ENCODE assay signal across 1 cellular context in genomic region chr17:38885044-38885727, GRCh38.
A peak's percentile ranks its signal among the peaks of the same experiment; 100 is the strongest.
TF ChIP-seq lines count a peak whose summit lies in the region.

No MANE protein-coding gene starts in this region.

TF ChIP-seq in HepG2, 621 proteins besides CTCF, POLR2A, EP300 and RAD21 (continues in another document):
- no peak for TF ChIP-seq DNMT3B (CRISPR knock-in tag; conservative IDR thresholded peaks at IDR 0.05)
- TF ChIP-seq ZNF549 (CRISPR knock-in tag; IDR thresholded peaks at IDR 0.05): no peak
- TF ChIP-seq IKZF1 (IDR thresholded peaks at IDR 0.05): no peak
- no peak for TF ChIP-seq TCF7L2 (IDR thresholded peaks at IDR 0.05; ENCODE audit: low read depth, low read length)
- TF ChIP-seq CHCHD3 (CRISPR knock-in tag; IDR thresholded peaks at IDR 0.05): no peak
- TF ChIP-seq ZNF333 (CRISPR knock-in tag; IDR thresholded peaks at IDR 0.05; ENCODE audit: borderline replicate concordance): no peak
- TF ChIP-seq HMG20A (CRISPR knock-in tag; IDR thresholded peaks at IDR 0.05; ENCODE audit: borderline replicate concordance): no peak
- no peak for TF ChIP-seq PRDM15 (CRISPR knock-in tag; IDR thresholded peaks at IDR 0.05)
- no peak for TF ChIP-seq GABPA (IDR thresholded peaks at IDR 0.05; ENCODE audit: low read depth, low read length)
- no peak for TF ChIP-seq GABPA (CRISPR knock-in tag; IDR thresholded peaks at IDR 0.05; ENCODE audit: low read depth)
- TF ChIP-seq ARID4A (CRISPR knock-in tag; IDR thresholded peaks at IDR 0.05; ENCODE audit: borderline replicate concordance): peak; percentile 82
- TF ChIP-seq ZNF468 (CRISPR knock-in tag; IDR thresholded peaks at IDR 0.05): no peak
- TF ChIP-seq MAFF (IDR thresholded peaks at IDR 0.05; ENCODE audit: low read depth, low read length): no peak
- TF ChIP-seq HMG20B (CRISPR knock-in tag; conservative IDR thresholded peaks at IDR 0.05): no peak
- no peak for TF ChIP-seq SAFB2 (CRISPR knock-in tag; IDR thresholded peaks at IDR 0.05; ENCODE audit: borderline replicate concordance, low read depth)
- no peak for TF ChIP-seq HINFP (CRISPR knock-in tag; IDR thresholded peaks at IDR 0.05; ENCODE audit: low read depth)
- TF ChIP-seq SUZ12 (IDR thresholded peaks at IDR 0.05; ENCODE audit: low read depth, low read length): no peak
- TF ChIP-seq, protein P1, sequence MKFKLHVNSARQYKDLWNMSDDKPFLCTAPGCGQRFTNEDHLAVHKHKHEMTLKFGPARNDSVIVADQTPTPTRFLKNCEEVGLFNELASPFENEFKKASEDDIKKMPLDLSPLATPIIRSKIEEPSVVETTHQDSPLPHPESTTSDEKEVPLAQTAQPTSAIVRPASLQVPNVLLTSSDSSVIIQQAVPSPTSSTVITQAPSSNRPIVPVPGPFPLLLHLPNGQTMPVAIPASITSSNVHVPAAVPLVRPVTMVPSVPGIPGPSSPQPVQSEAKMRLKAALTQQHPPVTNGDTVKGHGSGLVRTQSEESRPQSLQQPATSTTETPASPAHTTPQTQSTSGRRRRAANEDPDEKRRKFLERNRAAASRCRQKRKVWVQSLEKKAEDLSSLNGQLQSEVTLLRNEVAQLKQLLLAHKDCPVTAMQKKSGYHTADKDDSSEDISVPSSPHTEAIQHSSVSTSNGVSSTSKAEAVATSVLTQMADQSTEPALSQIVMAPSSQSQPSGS (CRISPR knock-in tag; IDR thresholded peaks at IDR 0.05): peak; percentile 65; the same call in 1 of the 2 replicates
- no peak for TF ChIP-seq RARA (CRISPR knock-in tag; IDR thresholded peaks at IDR 0.05)
- no peak for TF ChIP-seq ZSCAN30 (CRISPR knock-in tag; IDR thresholded peaks at IDR 0.05)
- TF ChIP-seq NFYC (CRISPR knock-in tag; IDR thresholded peaks at IDR 0.05): peak; percentile 27; the same call in 1 of the 2 replicates
- TF ChIP-seq SYNCRIP (IDR thresholded peaks at IDR 0.05; ENCODE audit: insufficient read depth, low read depth, low read length): no peak
- no peak for TF ChIP-seq ZNF670 (CRISPR knock-in tag; IDR thresholded peaks at IDR 0.05; ENCODE audit: borderline replicate concordance)
- TF ChIP-seq NFE2L1 (CRISPR knock-in tag; IDR thresholded peaks at IDR 0.05; ENCODE audit: borderline replicate concordance): no peak
- TF ChIP-seq ATRX (CRISPR knock-in tag; IDR thresholded peaks at IDR 0.05; ENCODE audit: borderline replicate concordance): no peak
- no peak for TF ChIP-seq JUND (CRISPR knock-in tag; IDR thresholded peaks at IDR 0.05)
- TF ChIP-seq SOX13 (IDR thresholded peaks at IDR 0.05): no peak
- TF ChIP-seq SOX13 (CRISPR knock-in tag; conservative IDR thresholded peaks at IDR 0.05 in 1 of 2, IDR thresholded peaks at IDR 0.05 in 1 of 2): peak in 1 of 2 experiments; percentile 29; a peak in 1 of 4 replicates
- TF ChIP-seq SP2 (CRISPR knock-in tag; IDR thresholded peaks at IDR 0.05): no peak
- TF ChIP-seq ZNF331 (CRISPR knock-in tag; IDR thresholded peaks at IDR 0.05): no peak
- no peak for TF ChIP-seq GLMP (CRISPR knock-in tag; IDR thresholded peaks at IDR 0.05; ENCODE audit: borderline replicate concordance)
- TF ChIP-seq MBD4 (IDR thresholded peaks at IDR 0.05; ENCODE audit: borderline replicate concordance, low read length): no peak
- no peak for TF ChIP-seq HNRNPK (IDR thresholded peaks at IDR 0.05; ENCODE audit: low read depth, low read length, poor library complexity, severe bottlenecking)
- TF ChIP-seq BCL6 (CRISPR knock-in tag; IDR thresholded peaks at IDR 0.05): 0 out of 2 replicates have a peak, but pooled peaks have one; percentile 11
- TF ChIP-seq CENPX (CRISPR knock-in tag; IDR thresholded peaks at IDR 0.05): no peak
- TF ChIP-seq NFE2 (CRISPR knock-in tag; IDR thresholded peaks at IDR 0.05): no peak
- no peak for TF ChIP-seq TAF1 (CRISPR knock-in tag; IDR thresholded peaks at IDR 0.05)
- no peak for TF ChIP-seq ETV6 (CRISPR knock-in tag; conservative IDR thresholded peaks at IDR 0.05)
- no peak for TF ChIP-seq FOXO1 (CRISPR knock-in tag; IDR thresholded peaks at IDR 0.05)
- no peak for TF ChIP-seq NR2F1 (CRISPR knock-in tag; IDR thresholded peaks at IDR 0.05)
- no peak for TF ChIP-seq ZBTB34 (CRISPR knock-in tag; IDR thresholded peaks at IDR 0.05)
- no peak for TF ChIP-seq ZNF282 (IDR thresholded peaks at IDR 0.05; ENCODE audit: partially characterized antibody)
- TF ChIP-seq, protein P2, sequence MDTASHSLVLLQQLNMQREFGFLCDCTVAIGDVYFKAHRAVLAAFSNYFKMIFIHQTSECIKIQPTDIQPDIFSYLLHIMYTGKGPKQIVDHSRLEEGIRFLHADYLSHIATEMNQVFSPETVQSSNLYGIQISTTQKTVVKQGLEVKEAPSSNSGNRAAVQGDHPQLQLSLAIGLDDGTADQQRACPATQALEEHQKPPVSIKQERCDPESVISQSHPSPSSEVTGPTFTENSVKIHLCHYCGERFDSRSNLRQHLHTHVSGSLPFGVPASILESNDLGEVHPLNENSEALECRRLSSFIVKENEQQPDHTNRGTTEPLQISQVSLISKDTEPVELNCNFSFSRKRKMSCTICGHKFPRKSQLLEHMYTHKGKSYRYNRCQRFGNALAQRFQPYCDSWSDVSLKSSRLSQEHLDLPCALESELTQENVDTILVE (CRISPR knock-in tag; IDR thresholded peaks at IDR 0.05): no peak
- no peak for TF ChIP-seq SALL2 (CRISPR knock-in tag; IDR thresholded peaks at IDR 0.05)
- TF ChIP-seq ZNF33A (CRISPR knock-in tag; IDR thresholded peaks at IDR 0.05; ENCODE audit: borderline replicate concordance): no peak
- 0 out of 2 replicates have a peak, but pooled peaks have one; percentile 46 for TF ChIP-seq HDAC1 (CRISPR knock-in tag; IDR thresholded peaks at IDR 0.05)
- TF ChIP-seq ZNF691 (CRISPR knock-in tag; IDR thresholded peaks at IDR 0.05; ENCODE audit: borderline replicate concordance, low read depth): no peak
- no peak for TF ChIP-seq ZUFSP (CRISPR knock-in tag; IDR thresholded peaks at IDR 0.05; ENCODE audit: borderline replicate concordance)
- no peak for TF ChIP-seq ZBTB39 (CRISPR knock-in tag; IDR thresholded peaks at IDR 0.05)
